Comparison of ENCODE assay signal across 1 cellular context in genomic region chr7:137948845-137949330, GRCh38.
TF ChIP-seq lines count a peak whose summit lies in the region.

No MANE protein-coding gene starts in this region.

TF ChIP-seq in HepG2, 621 proteins besides CTCF, POLR2A, EP300 and RAD21 (continued from another document and continues in another):
- no peak for TF ChIP-seq ATF6 (CRISPR knock-in tag; conservative IDR thresholded peaks at IDR 0.05)
- TF ChIP-seq, protein P1, sequence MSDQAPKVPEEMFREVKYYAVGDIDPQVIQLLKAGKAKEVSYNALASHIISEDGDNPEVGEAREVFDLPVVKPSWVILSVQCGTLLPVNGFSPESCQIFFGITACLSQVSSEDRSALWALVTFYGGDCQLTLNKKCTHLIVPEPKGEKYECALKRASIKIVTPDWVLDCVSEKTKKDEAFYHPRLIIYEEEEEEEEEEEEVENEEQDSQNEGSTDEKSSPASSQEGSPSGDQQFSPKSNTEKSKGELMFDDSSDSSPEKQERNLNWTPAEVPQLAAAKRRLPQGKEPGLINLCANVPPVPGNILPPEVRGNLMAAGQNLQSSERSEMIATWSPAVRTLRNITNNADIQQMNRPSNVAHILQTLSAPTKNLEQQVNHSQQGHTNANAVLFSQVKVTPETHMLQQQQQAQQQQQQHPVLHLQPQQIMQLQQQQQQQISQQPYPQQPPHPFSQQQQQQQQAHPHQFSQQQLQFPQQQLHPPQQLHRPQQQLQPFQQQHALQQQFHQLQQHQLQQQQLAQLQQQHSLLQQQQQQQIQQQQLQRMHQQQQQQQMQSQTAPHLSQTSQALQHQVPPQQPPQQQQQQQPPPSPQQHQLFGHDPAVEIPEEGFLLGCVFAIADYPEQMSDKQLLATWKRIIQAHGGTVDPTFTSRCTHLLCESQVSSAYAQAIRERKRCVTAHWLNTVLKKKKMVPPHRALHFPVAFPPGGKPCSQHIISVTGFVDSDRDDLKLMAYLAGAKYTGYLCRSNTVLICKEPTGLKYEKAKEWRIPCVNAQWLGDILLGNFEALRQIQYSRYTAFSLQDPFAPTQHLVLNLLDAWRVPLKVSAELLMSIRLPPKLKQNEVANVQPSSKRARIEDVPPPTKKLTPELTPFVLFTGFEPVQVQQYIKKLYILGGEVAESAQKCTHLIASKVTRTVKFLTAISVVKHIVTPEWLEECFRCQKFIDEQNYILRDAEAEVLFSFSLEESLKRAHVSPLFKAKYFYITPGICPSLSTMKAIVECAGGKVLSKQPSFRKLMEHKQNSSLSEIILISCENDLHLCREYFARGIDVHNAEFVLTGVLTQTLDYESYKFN (CRISPR knock-in tag; conservative IDR thresholded peaks at IDR 0.05): peak; percentile 95
- TF ChIP-seq TBL1XR1 (IDR thresholded peaks at IDR 0.05; ENCODE audit: borderline replicate concordance, low read length, partially characterized antibody): peak; percentile 34
- no peak for TF ChIP-seq ELK4 (CRISPR knock-in tag; IDR thresholded peaks at IDR 0.05; ENCODE audit: borderline replicate concordance)
- no peak for TF ChIP-seq CCDC6 (CRISPR knock-in tag; IDR thresholded peaks at IDR 0.05)
- no peak for TF ChIP-seq TAF15 (IDR thresholded peaks at IDR 0.05; ENCODE audit: low read depth, low read length, poor library complexity, severe bottlenecking)
- TF ChIP-seq NCOA5 (CRISPR knock-in tag; IDR thresholded peaks at IDR 0.05): no peak
- TF ChIP-seq, protein P2, sequence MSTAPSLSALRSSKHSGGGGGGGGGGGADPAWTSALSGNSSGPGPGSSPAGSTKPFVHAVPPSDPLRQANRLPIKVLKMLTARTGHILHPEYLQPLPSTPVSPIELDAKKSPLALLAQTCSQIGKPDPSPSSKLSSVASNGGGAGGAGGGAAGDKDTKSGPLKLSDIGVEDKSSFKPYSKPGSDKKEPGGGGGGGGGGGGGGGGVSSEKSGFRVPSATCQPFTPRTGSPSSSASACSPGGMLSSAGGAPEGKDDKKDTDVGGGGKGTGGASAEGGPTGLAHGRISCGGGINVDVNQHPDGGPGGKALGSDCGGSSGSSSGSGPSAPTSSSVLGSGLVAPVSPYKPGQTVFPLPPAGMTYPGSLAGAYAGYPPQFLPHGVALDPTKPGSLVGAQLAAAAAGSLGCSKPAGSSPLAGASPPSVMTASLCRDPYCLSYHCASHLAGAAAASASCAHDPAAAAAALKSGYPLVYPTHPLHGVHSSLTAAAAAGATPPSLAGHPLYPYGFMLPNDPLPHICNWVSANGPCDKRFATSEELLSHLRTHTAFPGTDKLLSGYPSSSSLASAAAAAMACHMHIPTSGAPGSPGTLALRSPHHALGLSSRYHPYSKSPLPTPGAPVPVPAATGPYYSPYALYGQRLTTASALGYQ (CRISPR knock-in tag; IDR thresholded peaks at IDR 0.05): 0 out of 2 replicates have a peak, but pooled peaks have one; percentile 5
- no peak for TF ChIP-seq SRF (IDR thresholded peaks at IDR 0.05; ENCODE audit: low read depth, low read length)
- TF ChIP-seq NFE2 (CRISPR knock-in tag; IDR thresholded peaks at IDR 0.05): no peak
- TF ChIP-seq, protein P3, sequence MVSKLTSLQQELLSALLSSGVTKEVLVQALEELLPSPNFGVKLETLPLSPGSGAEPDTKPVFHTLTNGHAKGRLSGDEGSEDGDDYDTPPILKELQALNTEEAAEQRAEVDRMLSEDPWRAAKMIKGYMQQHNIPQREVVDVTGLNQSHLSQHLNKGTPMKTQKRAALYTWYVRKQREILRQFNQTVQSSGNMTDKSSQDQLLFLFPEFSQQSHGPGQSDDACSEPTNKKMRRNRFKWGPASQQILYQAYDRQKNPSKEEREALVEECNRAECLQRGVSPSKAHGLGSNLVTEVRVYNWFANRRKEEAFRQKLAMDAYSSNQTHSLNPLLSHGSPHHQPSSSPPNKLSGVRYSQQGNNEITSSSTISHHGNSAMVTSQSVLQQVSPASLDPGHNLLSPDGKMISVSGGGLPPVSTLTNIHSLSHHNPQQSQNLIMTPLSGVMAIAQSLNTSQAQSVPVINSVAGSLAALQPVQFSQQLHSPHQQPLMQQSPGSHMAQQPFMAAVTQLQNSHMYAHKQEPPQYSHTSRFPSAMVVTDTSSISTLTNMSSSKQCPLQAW (CRISPR knock-in tag; IDR thresholded peaks at IDR 0.05): 0 out of 2 replicates have a peak, but pooled peaks have one; percentile 17
- TF ChIP-seq PHF21A (CRISPR knock-in tag; IDR thresholded peaks at IDR 0.05): peak; percentile 91
- no peak for TF ChIP-seq HDAC6 (IDR thresholded peaks at IDR 0.05; ENCODE audit: low read depth, low read length)
- TF ChIP-seq, protein P4, sequence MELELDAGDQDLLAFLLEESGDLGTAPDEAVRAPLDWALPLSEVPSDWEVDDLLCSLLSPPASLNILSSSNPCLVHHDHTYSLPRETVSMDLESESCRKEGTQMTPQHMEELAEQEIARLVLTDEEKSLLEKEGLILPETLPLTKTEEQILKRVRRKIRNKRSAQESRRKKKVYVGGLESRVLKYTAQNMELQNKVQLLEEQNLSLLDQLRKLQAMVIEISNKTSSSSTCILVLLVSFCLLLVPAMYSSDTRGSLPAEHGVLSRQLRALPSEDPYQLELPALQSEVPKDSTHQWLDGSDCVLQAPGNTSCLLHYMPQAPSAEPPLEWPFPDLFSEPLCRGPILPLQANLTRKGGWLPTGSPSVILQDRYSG (CRISPR knock-in tag; IDR thresholded peaks at IDR 0.05): no peak
- TF ChIP-seq ELF3 (CRISPR knock-in tag; IDR thresholded peaks at IDR 0.05): peak; percentile 86
- no peak for TF ChIP-seq EEA1 (CRISPR knock-in tag; IDR thresholded peaks at IDR 0.05; ENCODE audit: borderline replicate concordance)
- no peak for TF ChIP-seq NFKB2 (CRISPR knock-in tag; IDR thresholded peaks at IDR 0.05; ENCODE audit: borderline replicate concordance)
- peak; percentile 87 for TF ChIP-seq TEAD3 (CRISPR knock-in tag; optimal IDR thresholded peaks at IDR 0.05; ENCODE audit: borderline replicate concordance)
- 0 out of 2 replicates have a peak, but pooled peaks have one; percentile 61 for TF ChIP-seq GFI1 (CRISPR knock-in tag; IDR thresholded peaks at IDR 0.05; ENCODE audit: borderline replicate concordance)
- no peak for TF ChIP-seq ZNF672 (CRISPR knock-in tag; IDR thresholded peaks at IDR 0.05)
- TF ChIP-seq ZNF138 (CRISPR knock-in tag; IDR thresholded peaks at IDR 0.05; ENCODE audit: low read depth): no peak
- TF ChIP-seq ZNF451 (CRISPR knock-in tag; IDR thresholded peaks at IDR 0.05): no peak
- peak; percentile 71 for TF ChIP-seq SKIL (CRISPR knock-in tag; IDR thresholded peaks at IDR 0.05; ENCODE audit: borderline replicate concordance)
- TF ChIP-seq MXD1 (CRISPR knock-in tag; IDR thresholded peaks at IDR 0.05): no peak
- peak; percentile 44; the same call in 1 of the 2 replicates for TF ChIP-seq HIC2 (CRISPR knock-in tag; IDR thresholded peaks at IDR 0.05; ENCODE audit: low read depth)
- TF ChIP-seq BORCS8-MEF2B (CRISPR knock-in tag; IDR thresholded peaks at IDR 0.05): no peak
- TF ChIP-seq TGIF2 (CRISPR knock-in tag; IDR thresholded peaks at IDR 0.05): no peak
- no peak for TF ChIP-seq ZBTB26 (CRISPR knock-in tag; IDR thresholded peaks at IDR 0.05; ENCODE audit: borderline replicate concordance)
- TF ChIP-seq TBP (CRISPR knock-in tag; IDR thresholded peaks at IDR 0.05): no peak
- TF ChIP-seq KDM5A (IDR thresholded peaks at IDR 0.05; ENCODE audit: borderline replicate concordance, low read length): no peak
- no peak for TF ChIP-seq POLR2AphosphoS2 (IDR thresholded peaks at IDR 0.05; ENCODE audit: low read depth, low read length)
- TF ChIP-seq ZBTB2 (CRISPR knock-in tag; IDR thresholded peaks at IDR 0.05; ENCODE audit: low read depth): no peak
- peak; percentile 73 for TF ChIP-seq RCOR2 (CRISPR knock-in tag; IDR thresholded peaks at IDR 0.05)
- TF ChIP-seq ZBTB25 (CRISPR knock-in tag; IDR thresholded peaks at IDR 0.05): peak; percentile 43; the same call in 1 of the 2 replicates
- peak; percentile 58; the same call in 1 of the 2 replicates for TF ChIP-seq ATF3 (CRISPR knock-in tag; IDR thresholded peaks at IDR 0.05)
- TF ChIP-seq KDM1A (CRISPR knock-in tag; IDR thresholded peaks at IDR 0.05): 0 out of 2 replicates have a peak, but pooled peaks have one; percentile 22
